Comparison of ENCODE assay signal across 11 cellular contexts in the genomic region with DNA sequence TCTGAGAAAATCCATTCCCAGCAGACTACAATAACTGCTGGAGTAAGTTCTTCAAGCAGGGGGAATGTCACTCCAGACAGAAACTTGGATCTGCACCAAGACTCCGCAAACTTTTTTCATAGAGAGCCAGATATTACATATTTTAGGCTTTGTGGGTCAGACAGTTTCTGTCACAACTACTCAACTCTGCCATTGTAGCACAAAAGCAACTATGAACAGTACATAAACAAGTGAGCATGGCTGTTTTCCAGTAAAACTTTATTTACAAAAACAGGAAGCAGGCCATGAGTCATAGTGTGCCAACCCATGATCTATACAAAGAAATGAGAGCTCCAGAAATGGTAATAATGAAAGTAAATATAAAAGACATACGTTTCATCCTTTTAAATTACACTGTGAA.
DNase-seq lines count a peak whose midpoint lies in the region; ATAC-seq, FAIRE-seq and TF ChIP-seq lines count a peak whose summit lies in the region.
"Had no signal": no experiment of that assay in that cellular context is flagged by ENCODE, and none has a peak within 500 bp of the region (broad histone marks: within the 10 kb centered on the region; RNA-seq: fewer than 3 reads in every experiment).

No MANE protein-coding gene starts in this region.

- H3K9me3 ChIP-seq in K562 (replicated peaks; ENCODE audit: control insufficient read depth, insufficient read depth, low read depth, low read length), result 0 out of 2 replicates have a peak, but pooled peaks cover 2% of the 10 kb centered on the region
- H3K9me3 ChIP-seq in small intestine (ENCODE audit: control insufficient read depth, low read depth), result no peaks in the 10 kb centered on the region

- no peaks in the 10 kb centered on the region for H3K4me1 ChIP-seq in K562 (replicated peaks in 1 of 2; ENCODE audit: control insufficient read depth in 2 of 2, insufficient read depth in 2 of 2, low read length in 2 of 2)
- H3K4me1 ChIP-seq in small intestine (ENCODE audit: control insufficient read depth in 2 of 2, insufficient read depth in 1 of 2, low read depth in 1 of 2, low read length in 1 of 2), result no peaks in the 10 kb centered on the region

- H3K27me3 ChIP-seq in K562 (ENCODE audit: control insufficient read depth in 2 of 2, insufficient read depth in 2 of 2, low read length in 2 of 2) (no peaks in the 10 kb centered on the region), small intestine (ENCODE audit: control insufficient read depth in 2 of 2, insufficient read depth in 2 of 2, low read length in 2 of 2) (no peaks in the 10 kb centered on the region)
- H3K27me3 ChIP-seq: SJSA1 had no signal

- no peak for ATAC-seq in K562

- no peak overlapping the region for H3K4me2 ChIP-seq in K562 (ENCODE audit: insufficient read depth, low read length)

- TF ChIP-seq EP300 in K562 (IDR thresholded peaks at IDR 0.05; ENCODE audit: low read length), result no peak

- FAIRE-seq in K562 (lab: Jason Lieb, UNC) (no peak), small intestine (lab: Jason Lieb, UNC) (no peak)
- FAIRE-seq: A204.1 had no signal

- H2AFZ ChIP-seq in K562 (ENCODE audit: low read depth, low read length), result no peak overlapping the region

- intact Hi-C loops in K562 (cut with micrococcal nuclease), result no loop called here

- no peak for TF ChIP-seq CTCF in K562 (IDR thresholded peaks at IDR 0.05 in 2 of 3, conservative IDR thresholded peaks at IDR 0.05 in 1 of 3; ENCODE audit: insufficient read depth in 2 of 3, low read depth in 1 of 3, low read length in 3 of 3)

- H3K9me1 ChIP-seq in K562 (ENCODE audit: control insufficient read depth, insufficient read depth, low read length), result no peaks in the 10 kb centered on the region

- in situ Hi-C loops in K562 (cut with MboI), result no loop called here

- no peak overlapping the region for H3K9ac ChIP-seq in K562 (ENCODE audit: insufficient read depth in 1 of 2, low read depth in 2 of 2, low read length in 2 of 2)

- no peaks in the 10 kb centered on the region for H3K79me2 ChIP-seq in K562 (ENCODE audit: control insufficient read depth, insufficient read depth, low read length)

- no peak for TF ChIP-seq POLR2A in K562 (conservative IDR thresholded peaks at IDR 0.05)

- no TSS peak for BruUV-seq in K562 (replicated peaks; lab: Mats Ljungman, UMichigan)

- DNase-seq in SIG-M5 treated with dmso at 0.1 percent for 504 hours (lab: John Stamatoyannopoulos, UW; ENCODE audit: unreplicated experiment) (peak; percentile 36), SIG-M5 (lab: John Stamatoyannopoulos, UW) (no peak), M059J (ENCODE audit: low read depth) (peak; percentile 50), K562 (ENCODE audit: extremely low read depth in 1 of 4, low spot score in 3 of 4) (no peak), pulmonary artery endothelial cell (ENCODE audit: low read depth, low spot score) (peak; percentile 79), small intestine (no peak), HUDEP-2 (lab: John Stamatoyannopoulos, UW; ENCODE audit: unreplicated experiment in 76 of 76) (no peak), DMS153 (lab: John Stamatoyannopoulos, UW) (no peak)
- DNase-seq: amygdala had no signal

- TF ChIP-seq RAD21 in K562 (CRISPR knock-in tag; conservative IDR thresholded peaks at IDR 0.05 in 1 of 2, IDR thresholded peaks at IDR 0.05 in 1 of 2), result no peak

- H3K27ac ChIP-seq in K562 (ENCODE audit: extremely low read depth, low read depth, low read length), result no peak overlapping the region
- no peak overlapping the region for H3K27ac ChIP-seq in small intestine (ENCODE audit: low read depth in 1 of 2, low read length in 1 of 2)
- H3K27ac ChIP-seq: SJSA1 had no signal

- WGBS in K562 (ENCODE audit: insufficient coverage, low coverage, missing lambda C conversion rate), result 74% methylated on average over 2 of the region's 2 CpGs
- 50 to 87% (median 62%) methylated on average over 2 of the region's 2 CpGs for WGBS in small intestine, 3 donors

- H3K36me3 ChIP-seq in K562 (ENCODE audit: control insufficient read depth, insufficient read depth, low read length) (peaks cover 2% of the 10 kb centered on the region; the same call in 1 of the 3 replicates), small intestine (ENCODE audit: control insufficient read depth in 2 of 2, insufficient read depth in 2 of 2, low read length in 2 of 2) (peaks cover 2 to 4% of the 10 kb centered on the region in 2 donors)

- CTCF ChIA-PET in K562 (lab: Yijun Ruan, JAX; ENCODE audit: low intra/inter-chr PET ratio), result no interaction called here

- POLR2A ChIA-PET in K562 (lab: Yijun Ruan, JAX), result interaction anchor here (0.6 kb wide), 1 partner anchor 217 kb away, joined by 4 read pairs; no protein-coding TSS in a partner anchor

- H4K20me1 ChIP-seq in K562 (replicated peaks; ENCODE audit: control insufficient read depth, insufficient read depth, low read length), result no peaks in the 10 kb centered on the region

- H3K4me3 ChIP-seq in K562, result no peak overlapping the region
- H3K4me3 ChIP-seq in small intestine (ENCODE audit: low read depth in 1 of 2, low read length in 2 of 2), result no peak overlapping the region
- H3K4me3 ChIP-seq: SJSA1 had no signal

TF ChIP-seq in K562, 482 proteins besides CTCF, POLR2A, EP300 and RAD21 (continues in another document):
- TF ChIP-seq, protein P1, sequence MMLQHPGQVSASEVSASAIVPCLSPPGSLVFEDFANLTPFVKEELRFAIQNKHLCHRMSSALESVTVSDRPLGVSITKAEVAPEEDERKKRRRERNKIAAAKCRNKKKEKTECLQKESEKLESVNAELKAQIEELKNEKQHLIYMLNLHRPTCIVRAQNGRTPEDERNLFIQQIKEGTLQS (IDR thresholded peaks at IDR 0.05), result peak; percentile 52
- TF ChIP-seq, protein P1 (CRISPR knock-in tag; conservative IDR thresholded peaks at IDR 0.05), result no peak
- TF ChIP-seq HCFC1 (IDR thresholded peaks at IDR 0.05; ENCODE audit: low read depth, low read length) (no peak), RCOR1 (IDR thresholded peaks at IDR 0.05; ENCODE audit: borderline replicate concordance in 1 of 2, low read depth in 2 of 2, low read length in 2 of 2) (no peak), FOSL1 (tag; conservative IDR thresholded peaks at IDR 0.05) (0 out of 2 replicates have a peak, but pooled peaks have one; percentile 23), KDM1A (IDR thresholded peaks at IDR 0.05) (no peak)
- TF ChIP-seq, protein P2, sequence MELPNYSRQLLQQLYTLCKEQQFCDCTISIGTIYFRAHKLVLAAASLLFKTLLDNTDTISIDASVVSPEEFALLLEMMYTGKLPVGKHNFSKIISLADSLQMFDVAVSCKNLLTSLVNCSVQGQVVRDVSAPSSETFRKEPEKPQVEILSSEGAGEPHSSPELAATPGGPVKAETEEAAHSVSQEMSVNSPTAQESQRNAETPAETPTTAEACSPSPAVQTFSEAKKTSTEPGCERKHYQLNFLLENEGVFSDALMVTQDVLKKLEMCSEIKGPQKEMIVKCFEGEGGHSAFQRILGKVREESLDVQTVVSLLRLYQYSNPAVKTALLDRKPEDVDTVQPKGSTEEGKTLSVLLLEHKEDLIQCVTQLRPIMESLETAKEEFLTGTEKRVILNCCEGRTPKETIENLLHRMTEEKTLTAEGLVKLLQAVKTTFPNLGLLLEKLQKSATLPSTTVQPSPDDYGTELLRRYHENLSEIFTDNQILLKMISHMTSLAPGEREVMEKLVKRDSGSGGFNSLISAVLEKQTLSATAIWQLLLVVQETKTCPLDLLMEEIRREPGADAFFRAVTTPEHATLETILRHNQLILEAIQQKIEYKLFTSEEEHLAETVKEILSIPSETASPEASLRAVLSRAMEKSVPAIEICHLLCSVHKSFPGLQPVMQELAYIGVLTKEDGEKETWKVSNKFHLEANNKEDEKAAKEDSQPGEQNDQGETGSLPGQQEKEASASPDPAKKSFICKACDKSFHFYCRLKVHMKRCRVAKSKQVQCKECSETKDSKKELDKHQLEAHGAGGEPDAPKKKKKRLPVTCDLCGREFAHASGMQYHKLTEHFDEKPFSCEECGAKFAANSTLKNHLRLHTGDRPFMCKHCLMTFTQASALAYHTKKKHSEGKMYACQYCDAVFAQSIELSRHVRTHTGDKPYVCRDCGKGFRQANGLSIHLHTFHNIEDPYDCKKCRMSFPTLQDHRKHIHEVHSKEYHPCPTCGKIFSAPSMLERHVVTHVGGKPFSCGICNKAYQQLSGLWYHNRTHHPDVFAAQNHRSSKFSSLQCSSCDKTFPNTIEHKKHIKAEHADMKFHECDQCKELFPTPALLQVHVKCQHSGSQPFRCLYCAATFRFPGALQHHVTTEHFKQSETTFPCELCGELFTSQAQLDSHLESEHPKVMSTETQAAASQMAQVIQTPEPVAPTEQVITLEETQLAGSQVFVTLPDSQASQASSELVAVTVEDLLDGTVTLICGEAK (IDR thresholded peaks at IDR 0.05), result peak; percentile 90
- TF ChIP-seq, protein P2 (CRISPR knock-in tag; IDR thresholded peaks at IDR 0.05), result peak; percentile 88

Comparison
In these comparisons a context has a peak if more than half of its experiments do, and no peak if none do; other contexts are left out.
1. DNase-seq: peak in SIG-M5 treated with dmso at 0.1 percent for 504 hours (single experiment), M059J (single experiment) and pulmonary artery endothelial cell (single experiment); none in SIG-M5 (single experiment), K562 (0 of 4), small intestine (single experiment), HUDEP-2 (0 of 76) and DMS153 (single experiment).